In genomic region chr16:72925631-72925979, GRCh38 we compare ENCODE assay signal across 32 cellular contexts.
"Had no signal": no experiment of that assay in that cellular context is flagged by ENCODE, and none has a peak within 500 bp of the region (broad histone marks: within the 10 kb centered on the region; RNA-seq: fewer than 3 reads in every experiment).

No MANE protein-coding gene starts in this region.

- H3K4me3 Mint-ChIP-seq: activated CD4-positive, alpha-beta T cell treated with anti-CD3 and anti-CD28 coated beads for 36 hours; activated CD4-positive, alpha-beta T cell treated with anti-CD3 and anti-CD28 coated beads, Interleukin-2, amount 10 ng/mL, durations not matched to agents 7 days and 5 days; activated naive CD4-positive, alpha-beta T cell treated with anti-CD3 and anti-CD28 coated beads for 36 hours; activated T-cell treated with anti-CD3 and anti-CD28 coated beads, Interleukin-2, amount 50 U/mL, for 4 hours; activated T-helper 1 cell treated with anti-CD3 and anti-CD28 coated beads, Interleukin-12 subunit alpha, Interleukin-12 subunit beta, Interleukin-2, Interleukin-4 antibody, amounts not matched to agents 30 ng/mL and 10 ng/mL and 1 ng/mL, durations not matched to agents 14 hours and 24 hours and 36 hours; brain; WTC11 had no signal

- H3K27ac Mint-ChIP-seq: activated CD4-positive, alpha-beta T cell treated with anti-CD3 and anti-CD28 coated beads for 36 hours; activated CD4-positive, alpha-beta T cell treated with anti-CD3 and anti-CD28 coated beads, Interleukin-2, amount 10 ng/mL, durations not matched to agents 7 days and 5 days; activated naive CD4-positive, alpha-beta T cell treated with anti-CD3 and anti-CD28 coated beads for 36 hours; activated naive CD4-positive, alpha-beta T cell treated with anti-CD3 and anti-CD28 coated beads, Interleukin-2, amount 50 U/mL, for 72 hours; activated T-helper 1 cell treated with anti-CD3 and anti-CD28 coated beads, Interleukin-12 subunit alpha, Interleukin-12 subunit beta, Interleukin-2, Interleukin-4 antibody, amounts not matched to agents 30 ng/mL and 10 ng/mL and 1 ng/mL, durations not matched to agents 14 hours and 24 hours and 36 hours; WTC11 had no signal

- H3K27me3 Mint-ChIP-seq: activated CD4-positive, alpha-beta T cell treated with anti-CD3 and anti-CD28 coated beads for 36 hours had no signal

- H3K4me3 ChIP-seq: adrenal gland, SJCRH30, SK-N-MC had no signal

- H3K27ac ChIP-seq: adrenal gland, SJCRH30, SK-N-MC had no signal

- H3K9me3 Mint-ChIP-seq: activated naive CD4-positive, alpha-beta T cell treated with anti-CD3 and anti-CD28 coated beads for 36 hours; activated naive CD4-positive, alpha-beta T cell treated with anti-CD3 and anti-CD28 coated beads, Interleukin-2, amount 50 U/mL, for 72 hours; activated T-cell treated with anti-CD3 and anti-CD28 coated beads, Interleukin-2, amount 50 U/mL, for 4 hours; activated T-helper 1 cell treated with anti-CD3 and anti-CD28 coated beads, Interleukin-12 subunit alpha, Interleukin-12 subunit beta, Interleukin-2, Interleukin-4 antibody, amounts not matched to agents 30 ng/mL and 10 ng/mL and 1 ng/mL, durations not matched to agents 14 hours and 24 hours and 36 hours; brain; WTC11 had no signal

- ATAC-seq: activated CD4-positive, alpha-beta T cell treated with anti-CD3 and anti-CD28 coated beads for 36 hours; activated CD4-positive, CD25-positive, alpha-beta regulatory T cell treated with anti-CD3 and anti-CD28 coated beads, Interleukin-2, amount 50 U/mL, for 24 hours; activated naive CD4-positive, alpha-beta T cell treated with anti-CD3 and anti-CD28 coated beads, Interleukin-2, amount 50 U/mL, for 72 hours; activated T-cell treated with anti-CD3 and anti-CD28 coated beads, Interleukin-2, amount 50 U/mL, for 4 hours; Panc1; WTC11 had no signal

- H3K27me3 ChIP-seq: adrenal gland, SJCRH30 had no signal

- H3K9me3 ChIP-seq: adrenal gland, SJCRH30 had no signal

- FAIRE-seq: astrocyte, bronchial epithelial cell, TTC549 had no signal

- DNase-seq: activated CD4-positive, alpha-beta T cell treated with anti-CD3 and anti-CD28 coated beads for 36 hours; activated CD4-positive, alpha-beta T cell treated with anti-CD3 and anti-CD28 coated beads, Interleukin-2, amount 10 ng/mL, durations not matched to agents 7 days and 5 days; activated CD4-positive, alpha-beta T cell treated with anti-CD3 and anti-CD28 coated beads, Interleukin-2, amount 50 U/mL, for 48 hours; activated CD8-positive, alpha-beta memory T cell treated with anti-CD3 and anti-CD28 coated beads, Interleukin-2, amount 50 U/mL, for 4 hours; activated gamma-delta T cell treated with Interleukin-2 at 50 U/mL for 16 hours; activated naive CD4-positive, alpha-beta T cell treated with anti-CD3 and anti-CD28 coated beads for 36 hours; activated T-cell treated with anti-CD3 and anti-CD28 coated beads for 4 hours; activated T-cell treated with anti-CD3 and anti-CD28 coated beads, Interleukin-2, amount 50 U/mL, for 4 hours; adrenal gland; central memory CD4-positive, alpha-beta T cell; NCI-H1092 treated with DMSO at 0.1 percent for 48 hours; NCI-H1417; NCI-H146; NCI-H187 treated with DMSO at 0.1 percent for 48 hours; NCI-H2081; NCI-H2171 treated with DMSO at 0.1 percent for 48 hours; NCI-H2227 treated with DMSO at 0.1 percent for 48 hours; NCI-H446; NCI-H510A treated with DMSO at 0.1 percent for 48 hours; SHP77; SJCRH30; T1000 had no signal

- H3K36me3 ChIP-seq: adrenal gland, SJCRH30 had no signal

- H3K36me3 Mint-ChIP-seq: activated naive CD4-positive, alpha-beta T cell treated with anti-CD3 and anti-CD28 coated beads, Interleukin-2, amount 50 U/mL, for 72 hours; WTC11 had no signal
